27 cellular contexts compared by ENCODE assay signal in genomic region chr2:7089284-7089683, GRCh38.
"Had no signal": no experiment of that assay in that cellular context is flagged by ENCODE, and none has a peak within 500 bp of the region (broad histone marks: within the 10 kb centered on the region; RNA-seq: fewer than 3 reads in every experiment).

No MANE protein-coding gene starts in this region.

- ATAC-seq: natural killer cell; psoas muscle; right cardiac atrium; stimulated activated effector memory CD8-positive, alpha-beta T cell treated with anti-CD3 and anti-CD28 coated beads, Interleukin-12 subunit alpha, Interleukin-12 subunit beta, amount 100 ng/mL, for 72 hours; stimulated activated naive B cell treated with anti-CD40 and anti-IgM and Interleukin-4, amounts not matched to agents 10 μg/mL and 1 μg/mL and 100 μg/mL, for 72 hours; upper lobe of right lung had no signal

- H3K27ac Mint-ChIP-seq: natural killer cell; nephron; neural progenitor cell; progenitor cell of endocrine pancreas; stimulated activated naive B cell treated with anti-CD40 and anti-IgM and Interleukin-4, amounts not matched to agents 10 μg/mL and 1 μg/mL and 100 μg/mL, for 72 hours; stimulated activated naive CD8-positive, alpha-beta T cell treated with anti-CD3 and anti-CD28 coated beads, Interleukin-15, Interleukin-2, amounts not matched to agents 100 ng/mL and 50 ng/mL, for 24 hours had no signal

- H3K4me1 Mint-ChIP-seq: natural killer cell; stimulated activated effector memory CD8-positive, alpha-beta T cell treated with anti-CD3 and anti-CD28 coated beads, Interleukin-12 subunit alpha, Interleukin-12 subunit beta, amount 100 ng/mL, for 72 hours had no signal

- H3K4me1 ChIP-seq: neural progenitor cell, parathyroid adenoma, psoas muscle, right lobe of liver, sigmoid colon, stomach, tibial nerve, upper lobe of right lung, uterus had no signal

- H3K79me2 ChIP-seq: parathyroid adenoma had no signal

- H3K36me3 Mint-ChIP-seq: natural killer cell; stimulated activated effector memory CD8-positive, alpha-beta T cell treated with anti-CD3 and anti-CD28 coated beads, Interleukin-12 subunit alpha, Interleukin-12 subunit beta, amount 100 ng/mL, for 72 hours; stimulated activated naive B cell treated with anti-CD40 and anti-IgM and Interleukin-4, amounts not matched to agents 10 μg/mL and 1 μg/mL and 100 μg/mL, for 72 hours had no signal

- FAIRE-seq: small intestine had no signal

- H3K27me3 Mint-ChIP-seq: stimulated activated naive CD8-positive, alpha-beta T cell treated with anti-CD3 and anti-CD28 coated beads, Interleukin-15, Interleukin-2, amounts not matched to agents 100 ng/mL and 50 ng/mL, for 24 hours had no signal

- DNase-seq: natural killer cell; occipital lobe; ovary; posterior cingulate gyrus; psoas muscle; right lobe of liver; sigmoid colon; small intestine; stimulated activated CD4-positive, alpha-beta T cell treated with anti-CD3 and anti-CD28 coated beads, Interleukin-15, amount 100 ng/mL, for 24 hours; stimulated activated CD4-positive, alpha-beta T cell treated with anti-CD3 and anti-CD28 coated beads, Interleukin-2, amount 100 ng/mL, for 24 hours; stimulated activated CD4-positive, alpha-beta T cell treated with anti-CD3 and anti-CD28 coated beads, Interleukin-2, amount 100 ng/mL, for 48 hours; stimulated activated CD4-positive, alpha-beta T cell treated with anti-CD3 and anti-CD28 coated beads, Interleukin-4, amount 100 ng/mL, for 24 hours; stimulated activated naive B cell treated with anti-CD40 and anti-IgM and Interleukin-4, amounts not matched to agents 10 μg/mL and 1 μg/mL and 100 μg/mL, for 72 hours; stimulated activated naive CD4-positive, alpha-beta T cell treated with Interleukin-2 at 50 U/mL for 16 hours; stomach; thyroid gland; upper lobe of right lung; uterus had no signal

- H3K4me3 ChIP-seq: neural progenitor cell, ovary, psoas muscle, right lobe of liver, sigmoid colon, stomach, thoracic aorta, thyroid gland, tibial nerve, upper lobe of right lung, uterus had no signal

- H3K27me3 ChIP-seq: neural progenitor cell, ovary, right lobe of liver, sigmoid colon, thyroid gland, tibial nerve, upper lobe of right lung, uterus had no signal

- H3K9me3 ChIP-seq: ovary, psoas muscle, right lobe of liver, sigmoid colon, thoracic aorta, thyroid gland, uterus had no signal

- H3K27ac ChIP-seq: neural progenitor cell, ovary, parathyroid adenoma, psoas muscle, right lobe of liver, sigmoid colon, stomach, thoracic aorta, thyroid gland, tibial nerve, upper lobe of right lung, uterus had no signal

- H3K4me3 Mint-ChIP-seq: natural killer cell; nephron; neural progenitor cell; stimulated activated effector memory CD8-positive, alpha-beta T cell treated with anti-CD3 and anti-CD28 coated beads, Interleukin-12 subunit alpha, Interleukin-12 subunit beta, amount 100 ng/mL, for 72 hours; stimulated activated naive B cell treated with anti-CD40 and anti-IgM and Interleukin-4, amounts not matched to agents 10 μg/mL and 1 μg/mL and 100 μg/mL, for 72 hours; stimulated activated naive CD8-positive, alpha-beta T cell treated with anti-CD3 and anti-CD28 coated beads, Interleukin-15, Interleukin-2, amounts not matched to agents 100 ng/mL and 50 ng/mL, for 24 hours had no signal

- H3K36me3 ChIP-seq: neural progenitor cell, ovary, right lobe of liver, sigmoid colon, stomach, thoracic aorta, thyroid gland, tibial nerve, upper lobe of right lung, uterus had no signal

- H3K4me2 ChIP-seq: neural progenitor cell had no signal

- H3K9ac ChIP-seq: neural progenitor cell, parathyroid adenoma had no signal

- H2AFZ ChIP-seq: neural progenitor cell, parathyroid adenoma had no signal
